In the genomic region with DNA sequence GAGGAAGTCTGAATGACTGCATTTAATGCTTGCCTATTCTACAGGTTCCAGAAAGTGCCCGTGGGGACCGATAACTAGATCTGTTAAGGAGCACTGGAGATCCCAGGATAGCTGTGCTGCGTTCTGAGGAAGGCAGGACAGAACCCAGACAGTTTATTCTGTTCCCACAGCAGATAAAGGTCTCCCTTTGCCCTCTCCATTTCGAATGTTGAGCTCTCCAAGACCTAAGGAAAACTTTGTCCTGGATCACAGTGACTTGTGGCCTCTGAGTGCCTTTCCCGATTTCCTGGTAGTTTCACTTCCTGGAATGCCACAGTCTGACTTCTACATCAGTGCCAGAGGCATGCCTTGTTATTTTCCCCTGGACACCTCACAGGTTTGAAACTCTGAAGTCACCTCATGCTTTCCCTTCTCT, we compare ENCODE assay signal across 12 cellular contexts. TPM values are rescaled to one million over a fixed set of nuclear protein-coding genes. Genes with fewer than 3 reads are reported as not detected.
DNase-seq lines count a peak whose midpoint lies in the region; ATAC-seq and TF ChIP-seq lines count a peak whose summit lies in the region.
"Had no signal": no experiment of that assay in that cellular context is flagged by ENCODE, and none has a peak within 500 bp of the region (broad histone marks: within the 10 kb centered on the region; RNA-seq: fewer than 3 reads in every experiment).

No MANE protein-coding gene starts in this region.

- H3K27ac Mint-ChIP-seq in brain (peak overlapping the region in 3 of 5 experiments; percentile 69 to 87 (median 75)), progenitor cell of endocrine pancreas (peak overlapping the region; percentile 42)
- H3K27ac Mint-ChIP-seq: T-helper 1 cell treated with Interleukin-12 subunit alpha and Interleukin-12 subunit beta and Interleukin-4 antibody, amounts not matched to agents 30 μg/mL and 1 μg/mL, for 36 hours had no signal

- peaks cover 26% of the 10 kb centered on the region for H3K36me3 Mint-ChIP-seq in brain
- peaks cover 13% of the 10 kb centered on the region for H3K36me3 Mint-ChIP-seq in progenitor cell of endocrine pancreas (ENCODE audit: insufficient read depth)

- peak overlapping the region; percentile 14 for H3K4me2 ChIP-seq in hepatocyte

- H2AFZ ChIP-seq in hepatocyte, result no peak overlapping the region

- H3K27me3 ChIP-seq in hepatocyte, result no peaks in the 10 kb centered on the region

- no peaks in the 10 kb centered on the region for H3K9me2 ChIP-seq in hepatocyte (replicated peaks; ENCODE audit: insufficient read depth)

- H3K79me2 ChIP-seq in hepatocyte, result no peaks in the 10 kb centered on the region

- DNase-seq in ACHN, result peak; percentile 29
- no peak for DNase-seq in hepatocyte (ENCODE audit: low spot score)
- no peak for DNase-seq in progenitor cell of endocrine pancreas (ENCODE audit: low spot score, unreplicated experiment)
- no peak for DNase-seq in KG1 (lab: John Stamatoyannopoulos, UW)
- DNase-seq in GOT3 (lab: John Stamatoyannopoulos, UW), result no peak
- DNase-seq: amniotic stem cell, NCI-H1436 treated with DMSO at 0.1 percent for 48 hours had no signal

- ATAC-seq in HG02763 (IDR thresholded peaks at IDR 0.05; ENCODE audit: unreplicated experiment) (no peak), GM18861 (IDR thresholded peaks at IDR 0.05; ENCODE audit: unreplicated experiment) (no peak)
- ATAC-seq: esophagus mucosa had no signal

- in situ Hi-C loops in ACHN (cut with HindIII; ENCODE audit: low pct_ligation_motif_present, low pct_unique_long_range_greater_than_20kb, low sequenced_read_pairs), result no loop called here

- H3K27ac ChIP-seq in hepatocyte, result peak overlapping the region; percentile 47

- no peaks in the 10 kb centered on the region for H3K9me3 ChIP-seq in hepatocyte (ENCODE audit: low read depth)

- 55% methylated on average over 5 of the region's 5 CpGs for WGBS in hepatocyte (ENCODE audit: low lambda C conversion rate, missing lambda C conversion rate)

- H3K9me3 Mint-ChIP-seq in brain (no peaks in the 10 kb centered on the region), progenitor cell of endocrine pancreas (ENCODE audit: low read depth) (no peaks in the 10 kb centered on the region)
- H3K9me3 Mint-ChIP-seq: T-helper 1 cell treated with Interleukin-12 subunit alpha and Interleukin-12 subunit beta and Interleukin-4 antibody, amounts not matched to agents 30 μg/mL and 1 μg/mL, for 36 hours had no signal

- peaks cover 18% of the 10 kb centered on the region for H3K4me1 ChIP-seq in hepatocyte (ENCODE audit: insufficient read depth)

- no peaks in the 10 kb centered on the region for H3K36me3 ChIP-seq in hepatocyte (replicated peaks; ENCODE audit: insufficient read depth, low read depth)

- H4K20me1 ChIP-seq in hepatocyte (ENCODE audit: insufficient read depth, poor library complexity, severe bottlenecking), result no peaks in the 10 kb centered on the region

- H3K4me3 Mint-ChIP-seq in brain (no peak overlapping the region), progenitor cell of endocrine pancreas (ENCODE audit: low read depth) (no peak overlapping the region)
- H3K4me3 Mint-ChIP-seq: T-helper 1 cell treated with Interleukin-12 subunit alpha and Interleukin-12 subunit beta and Interleukin-4 antibody, amounts not matched to agents 30 μg/mL and 1 μg/mL, for 36 hours had no signal

- TF ChIP-seq CTCF in brain (conservative IDR thresholded peaks at IDR 0.05) (no peak), hepatocyte (IDR thresholded peaks at IDR 0.05; ENCODE audit: poor library complexity) (no peak), progenitor cell of endocrine pancreas (IDR thresholded peaks at IDR 0.05; ENCODE audit: unreplicated experiment) (no peak)

- H3K4me3 ChIP-seq in hepatocyte, result no peak overlapping the region

- H3K27me3 Mint-ChIP-seq in brain (no peaks in the 10 kb centered on the region), progenitor cell of endocrine pancreas (no peaks in the 10 kb centered on the region)

- peaks cover 38% of the 10 kb centered on the region for H3K4me1 Mint-ChIP-seq in brain
- no peaks in the 10 kb centered on the region for H3K4me1 Mint-ChIP-seq in progenitor cell of endocrine pancreas (ENCODE audit: low read depth)

RNA-seq across cellular contexts. Expression of a gene that starts 50.1 kb away (rescaled TPM):
- polyA plus RNA-seq in brain (ENCODE audit: insufficient read depth, low read depth, low replicate concordance) (16.1 TPM), hepatocyte (266 and 285 TPM in 2 replicates)
- total RNA-seq in hepatocyte (77.6 and 85.1 TPM in 2 replicates), progenitor cell of endocrine pancreas (213 and 222 TPM in 2 replicates)
